ENCODE assay signal across 7 cellular contexts in the genomic region with DNA sequence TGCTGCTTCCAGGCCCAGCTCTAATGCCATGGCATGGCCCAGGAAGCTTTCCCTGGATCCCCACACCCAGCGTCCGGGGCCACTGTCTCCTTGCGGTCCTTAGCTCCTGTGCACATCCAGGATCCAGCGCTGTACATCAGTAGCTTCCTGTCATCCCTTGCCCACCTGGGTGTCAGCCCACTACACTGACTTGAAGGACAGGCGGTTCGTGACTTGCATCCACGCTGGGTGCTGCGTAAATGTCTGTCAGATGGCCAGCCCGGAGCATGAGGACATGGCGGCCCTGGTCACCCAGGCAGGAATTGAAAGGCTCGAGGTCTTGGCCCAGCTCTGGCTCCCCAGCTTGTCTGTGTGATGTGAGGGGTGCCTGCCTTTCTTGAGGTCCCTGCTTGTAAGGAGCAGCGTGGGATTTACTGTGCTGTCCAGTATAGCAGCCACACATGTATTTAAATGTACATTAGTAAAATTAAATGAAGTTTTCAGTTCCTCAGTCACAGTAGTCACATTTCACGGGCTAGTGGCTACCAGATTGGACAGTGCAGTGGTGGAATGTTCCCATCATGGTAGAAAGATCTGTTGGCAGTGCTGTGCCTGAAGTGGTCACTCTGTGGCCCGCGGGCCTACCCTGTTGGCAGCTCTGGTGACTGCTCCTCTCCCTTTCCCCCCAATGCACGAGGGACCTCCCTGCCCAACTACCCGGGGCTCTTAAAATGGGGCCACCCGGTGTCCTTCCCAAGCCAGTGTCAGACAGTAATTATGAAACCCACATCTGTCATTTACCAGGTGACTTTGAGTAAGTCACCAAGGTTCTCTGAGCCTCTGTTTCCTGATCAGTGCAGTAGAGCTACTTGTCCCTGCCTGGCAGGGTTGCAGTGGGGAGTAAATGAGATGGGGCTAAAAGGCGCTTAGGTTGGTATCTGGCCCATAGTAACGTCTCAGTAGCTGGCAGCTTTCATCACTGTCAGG.
DNase-seq lines count a peak whose midpoint lies in the region; ATAC-seq and TF ChIP-seq lines count a peak whose summit lies in the region.

No MANE protein-coding gene starts in this region.

- POLR2A ChIA-PET in activated CD8-positive, alpha-beta T cell treated with anti-CD3 and anti-CD28 coated beads for 36 hours (lab: Charles Lee) = interaction anchor here (1.0 to 2.9 kb wide), 5 partner anchors 9 to 74 kb away, joined by 3 to 12 read pairs (median 5); no protein-coding TSS in a partner anchor

- H3K9me3 Mint-ChIP-seq in activated CD8-positive, alpha-beta T cell treated with anti-CD3 and anti-CD28 coated beads for 36 hours = no peaks in the 10 kb centered on the region
- H3K9me3 Mint-ChIP-seq in HFFc6 = no peaks in the 10 kb centered on the region

- H3K36me3 ChIP-seq in smooth muscle cell (ENCODE audit: low read depth) (no peaks in the 10 kb centered on the region), aorta (ENCODE audit: control insufficient read depth in 1 of 2, insufficient read depth in 2 of 2, low read length in 1 of 2) (no peaks in the 10 kb centered on the region)

- intact Hi-C loops in activated CD8-positive, alpha-beta T cell treated with anti-CD3 and anti-CD28 coated beads for 36 hours (cut with micrococcal nuclease) = loop anchor here (5.0 to 10.0 kb wide), 2 partner anchors 38 to 75 kb away; no protein-coding TSS in a partner anchor
- intact Hi-C loops in aorta (cut with DNase I) = no loop called here

- peaks cover 19% of the 10 kb centered on the region for H3K36me3 Mint-ChIP-seq in activated CD8-positive, alpha-beta T cell treated with anti-CD3 and anti-CD28 coated beads for 36 hours (ENCODE audit: low read depth)
- H3K36me3 Mint-ChIP-seq in HFFc6 (ENCODE audit: low read depth) = peaks cover 13% of the 10 kb centered on the region; the same call in 1 of the 2 replicates

- no peaks in the 10 kb centered on the region for H3K4me1 ChIP-seq in smooth muscle cell (ENCODE audit: low read depth)
- H3K4me1 ChIP-seq in aorta (ENCODE audit: control insufficient read depth in 1 of 2, insufficient read depth in 2 of 2, low read length in 2 of 2) = peaks cover 5 to 7% of the 10 kb centered on the region in 2 donors

- CTCF ChIA-PET in activated CD8-positive, alpha-beta T cell treated with anti-CD3 and anti-CD28 coated beads for 36 hours (lab: Charles Lee) = interaction anchor here (1.0 to 1.4 kb wide), 2 partner anchors 97 to 125 kb away, joined by 3 to 4 read pairs; no protein-coding TSS in a partner anchor

- peak overlapping the region; percentile 62 for H3K27ac ChIP-seq in smooth muscle cell (ENCODE audit: low read depth)
- no peak overlapping the region for H3K27ac ChIP-seq in aorta (ENCODE audit: low read depth in 1 of 2, low read length in 2 of 2)

- peak overlapping the region; percentile 31 for H3K4me3 Mint-ChIP-seq in activated CD8-positive, alpha-beta T cell treated with anti-CD3 and anti-CD28 coated beads for 36 hours
- no peak overlapping the region for H3K4me3 Mint-ChIP-seq in HFFc6

- H3K27me3 ChIP-seq in smooth muscle cell (ENCODE audit: low read depth) (no peaks in the 10 kb centered on the region), aorta (ENCODE audit: control insufficient read depth in 1 of 2, insufficient read depth in 2 of 2, low read length in 1 of 2) (no peaks in the 10 kb centered on the region)

- H3K27me3 Mint-ChIP-seq in activated CD8-positive, alpha-beta T cell treated with anti-CD3 and anti-CD28 coated beads for 36 hours = no peaks in the 10 kb centered on the region
- peaks cover 12% of the 10 kb centered on the region for H3K27me3 Mint-ChIP-seq in HFFc6 (ENCODE audit: insufficient read depth)

- H3F3A ChIP-seq in smooth muscle cell (ENCODE audit: low read depth) = no peaks in the 10 kb centered on the region

- no peak overlapping the region for H3K4me3 ChIP-seq in smooth muscle cell
- no peak overlapping the region for H3K4me3 ChIP-seq in aorta (ENCODE audit: low read length in 2 of 2)

- TF ChIP-seq CTCF in activated CD8-positive, alpha-beta T cell treated with anti-CD3 and anti-CD28 coated beads for 36 hours (IDR thresholded peaks at IDR 0.05) = no peak
- TF ChIP-seq CTCF in smooth muscle cell (IDR thresholded peaks at IDR 0.05; ENCODE audit: borderline replicate concordance, insufficient read depth, poor library complexity, severe bottlenecking) (no peak), HFFc6 (IDR thresholded peaks at IDR 0.05) (no peak)

- peak overlapping the region; percentile 89 for H3K27ac Mint-ChIP-seq in activated CD8-positive, alpha-beta T cell treated with anti-CD3 and anti-CD28 coated beads for 36 hours
- no peak overlapping the region for H3K27ac Mint-ChIP-seq in HFFc6

- H3K79me2 ChIP-seq in smooth muscle cell (ENCODE audit: low read depth) = peaks cover 90% of the 10 kb centered on the region

- H3K9me3 ChIP-seq in smooth muscle cell (replicated peaks; ENCODE audit: low read depth) (no peaks in the 10 kb centered on the region), aorta (ENCODE audit: control insufficient read depth, low read length) (no peaks in the 10 kb centered on the region)

- peak; percentile 55 for DNase-seq in activated CD8-positive, alpha-beta T cell treated with anti-CD3 and anti-CD28 coated beads for 36 hours
- DNase-seq in smooth muscle cell (lab: John Stamatoyannopoulos, UW; ENCODE audit: unreplicated experiment) (no peak), medulla oblongata (ENCODE audit: extremely low spot score) (no peak), aorta (no peak), HFFc6 (no peak)

- H4K20me1 ChIP-seq in smooth muscle cell (ENCODE audit: low read depth) = peaks cover 100% of the 10 kb centered on the region

- H3K4me2 ChIP-seq in smooth muscle cell = no peak overlapping the region

- ATAC-seq in GM19035 (IDR thresholded peaks at IDR 0.05; ENCODE audit: unreplicated experiment) (peak; percentile 60), HG02852 (IDR thresholded peaks at IDR 0.05; ENCODE audit: unreplicated experiment) (peak; percentile 66), aorta (ENCODE audit: low FRiP score) (no peak)
- peak; percentile 73 for ATAC-seq in activated CD8-positive, alpha-beta T cell treated with anti-CD3 and anti-CD28 coated beads for 36 hours

- H3K9ac ChIP-seq in smooth muscle cell (ENCODE audit: low read depth) = no peak overlapping the region

- H3K4me1 Mint-ChIP-seq in activated CD8-positive, alpha-beta T cell treated with anti-CD3 and anti-CD28 coated beads for 36 hours (ENCODE audit: low read depth) = peaks cover 68% of the 10 kb centered on the region
- H3K4me1 Mint-ChIP-seq in HFFc6 (ENCODE audit: low read depth) = peaks cover 35% of the 10 kb centered on the region

- H2AFZ ChIP-seq in smooth muscle cell (ENCODE audit: low read depth) = no peak overlapping the region

- WGBS in smooth muscle cell (ENCODE audit: low lambda C conversion rate) = 97% methylated on average over 20 of the region's 20 CpGs
- 93 to 94% methylated on average over 20 of the region's 20 CpGs for WGBS in aorta, 2 donors
